ENCODE assay signal across 8 cellular contexts in the genomic region with DNA sequence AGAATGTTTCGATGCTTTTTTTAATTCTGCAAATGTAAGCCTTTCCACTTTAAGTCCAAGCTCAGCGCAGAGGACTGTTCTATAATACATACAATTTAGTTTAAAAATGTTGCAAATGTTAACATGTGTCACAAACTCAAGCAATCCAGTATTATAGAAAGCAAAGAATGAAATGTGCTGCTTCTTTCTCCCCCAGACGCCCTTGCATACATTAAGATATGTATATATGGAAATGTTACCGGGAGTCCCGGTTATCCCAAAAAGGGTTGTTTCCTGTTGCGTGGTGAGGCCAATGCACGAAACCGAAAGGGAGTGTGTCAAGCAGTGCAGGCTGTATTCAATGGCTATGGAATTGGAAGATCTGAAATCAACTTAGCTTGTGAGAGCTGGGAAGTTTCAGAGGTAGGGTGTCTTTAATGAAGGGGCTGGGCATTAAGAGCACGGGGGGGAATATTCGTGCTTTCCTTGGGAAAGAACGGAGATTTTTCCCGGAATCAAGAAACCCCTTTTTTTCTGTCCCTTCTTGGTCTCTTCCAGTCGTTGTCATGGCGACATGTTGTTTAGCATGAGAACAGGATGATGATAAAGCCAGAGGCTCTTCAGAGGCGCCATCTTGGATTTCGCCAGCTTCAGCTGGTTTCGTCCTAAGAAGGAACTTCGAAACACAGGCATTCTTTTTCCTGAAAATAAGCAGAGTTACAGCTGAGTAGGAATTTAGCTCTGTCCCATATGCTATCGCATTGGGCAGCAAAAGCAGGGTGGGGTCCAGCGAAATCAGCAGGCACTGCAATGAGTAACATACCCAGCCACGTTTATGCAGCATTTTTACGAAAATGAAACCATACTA. TPM values are rescaled to one million over a fixed set of nuclear protein-coding genes. Genes with fewer than 3 reads are reported as not detected.
A peak's percentile ranks its signal among the peaks of the same experiment; 100 is the strongest.
DNase-seq lines count a peak whose midpoint lies in the region; TF ChIP-seq lines count a peak whose summit lies in the region.

No MANE protein-coding gene starts in this region.

- no peaks in the 10 kb centered on the region for H3K27me3 ChIP-seq in H7 (ENCODE audit: control insufficient read depth, insufficient read depth, low read length)
- H3K27me3 ChIP-seq in MG63: no peaks in the 10 kb centered on the region
- no peaks in the 10 kb centered on the region for H3K27me3 ChIP-seq in stomach smooth muscle (ENCODE audit: control insufficient read depth in 1 of 2, insufficient read depth in 2 of 2, low read length in 2 of 2)

- H3K27me3 Mint-ChIP-seq in nephron progenitor cell (ENCODE audit: low read depth, poor library complexity): peaks cover 12% of the 10 kb centered on the region

- H3K27ac ChIP-seq in stomach smooth muscle (ENCODE audit: low read length): peak overlapping the region; percentile 99

- peaks cover 18% of the 10 kb centered on the region for H3K4me1 ChIP-seq in stomach smooth muscle (ENCODE audit: control insufficient read depth, insufficient read depth, low read length)

- no peaks in the 10 kb centered on the region for H3K9me3 ChIP-seq in MG63
- no peaks in the 10 kb centered on the region for H3K9me3 ChIP-seq in stomach smooth muscle (ENCODE audit: control insufficient read depth in 2 of 2, low read length in 2 of 2)

- TF ChIP-seq CTCF in nephron progenitor cell (IDR thresholded peaks at IDR 0.05): no peak

- peak overlapping the region; percentile 81 for H3K4me3 ChIP-seq in H7 (ENCODE audit: insufficient read depth, low read depth, low read length)
- peak overlapping the region; percentile 66 for H3K4me3 ChIP-seq in MG63
- H3K4me3 ChIP-seq in stomach smooth muscle (ENCODE audit: low read length in 2 of 2): peak overlapping the region; percentile 81 to 91

- peak overlapping the region; percentile 100 for H3K27ac Mint-ChIP-seq in nephron progenitor cell

- H3K9me3 Mint-ChIP-seq in nephron progenitor cell: peaks cover 4% of the 10 kb centered on the region

- peak; percentile 74 for TF ChIP-seq POLR2A in Raji (IDR thresholded peaks at IDR 0.05; ENCODE audit: insufficient read depth, low read depth, low read length)

- H3K36me3 Mint-ChIP-seq in nephron progenitor cell (ENCODE audit: low read depth): no peaks in the 10 kb centered on the region

- DNase-seq in ELF-1 (ENCODE audit: low read depth, low spot score): peak; percentile 98
- peak; percentile 77 for DNase-seq in H7
- DNase-seq in MG63: peak; percentile 78
- DNase-seq in activated effector memory CD4-positive, alpha-beta T cell treated with Interleukin-2 at 50 U/mL for 16 hours: peak; percentile 66
- DNase-seq in fibroblast of the conjunctiva (ENCODE audit: low read depth): peak; percentile 95
- peak; percentile 67 for DNase-seq in nephron progenitor cell

- H3K36me3 ChIP-seq in H7 (replicated peaks; ENCODE audit: control insufficient read depth, insufficient read depth, low read length) (no peaks in the 10 kb centered on the region), MG63 (no peaks in the 10 kb centered on the region), stomach smooth muscle (ENCODE audit: control insufficient read depth in 2 of 2, insufficient read depth in 2 of 2, low read length in 2 of 2) (no peaks in the 10 kb centered on the region)

- H3K4me3 Mint-ChIP-seq in nephron progenitor cell: peak overlapping the region; percentile 95

- H3K9ac ChIP-seq in stomach smooth muscle (ENCODE audit: low read length in 2 of 2): peak overlapping the region; percentile 89 to 99

- H3K4me1 Mint-ChIP-seq in nephron progenitor cell: peaks cover 53% of the 10 kb centered on the region

RNA-seq across cellular contexts. Expression of a gene that starts 10.1 kb away (rescaled TPM):
- 40.5 and 76.0 TPM in 2 replicates for total RNA-seq in H7 (2014; rRNA removed; shearing (Covaris generic))
- total RNA-seq in MG63 (2014; rRNA removed; shearing (Covaris generic); ENCODE audit: low replicate concordance): 4.2 and 17.6 TPM in 2 replicates

RNA-seq across cellular contexts. Expression of a gene that starts 18.2 kb away (rescaled TPM):
- total RNA-seq in H7 (2014; rRNA removed; shearing (Covaris generic)): 26.8 and 34.1 TPM in 2 replicates
- 45.1 and 59.9 TPM in 2 replicates for total RNA-seq in MG63 (2014; rRNA removed; shearing (Covaris generic); ENCODE audit: low replicate concordance)

Comparison
In these comparisons a context has a peak if more than half of its experiments do, and no peak if none do; other contexts are left out.
1. Peak in every context shown above with its lines: DNase-seq, H3K4me3 ChIP-seq and H3K27ac ChIP-seq.